In genomic region chr17:1399366-1399678, GRCh38 we compare ENCODE assay signal across 8 cellular contexts. TPM values are rescaled to one million over a fixed set of nuclear protein-coding genes. Genes with fewer than 3 reads are reported as not detected.
DNase-seq lines count a peak whose midpoint lies in the region; ATAC-seq and TF ChIP-seq lines count a peak whose summit lies in the region.

No MANE protein-coding gene starts in this region.

- ATAC-seq in CD4-positive, alpha-beta T cell (ENCODE audit: poor library complexity) = peak; percentile 30
- ATAC-seq in naive thymus-derived CD4-positive, alpha-beta T cell = peak; percentile 19
- peak; percentile 65 for ATAC-seq in aorta (ENCODE audit: low FRiP score)

- peak in 2 of 10 experiments; percentile 14 to 49 for DNase-seq in CD4-positive, alpha-beta T cell
- DNase-seq in H7 (no peak), SJSA1 (ENCODE audit: low read depth in 1 of 2, low spot score in 2 of 2) (peak in 1 of 2 experiments; percentile 47), endothelial cell (ENCODE audit: low spot score) (no peak), aorta (peak; percentile 70 to 89), NCI-H526 treated with DMSO at 0.1 percent for 48 hours (lab: John Stamatoyannopoulos, UW) (no peak), iPS-NIHi7 (ENCODE audit: extremely low spot score) (no peak)
- peak in 1 of 9 donors; percentile 56 for DNase-seq in naive thymus-derived CD4-positive, alpha-beta T cell

- H3K27ac Mint-ChIP-seq in CD4-positive, alpha-beta T cell = peak overlapping the region; percentile 98
- H3K27ac Mint-ChIP-seq in endothelial cell (ENCODE audit: unreplicated experiment) = peak overlapping the region; percentile 99
- H3K27ac Mint-ChIP-seq in naive thymus-derived CD4-positive, alpha-beta T cell = peak overlapping the region; percentile 97 to 100 (median 99)

- TF ChIP-seq CTCF in CD4-positive, alpha-beta T cell (IDR thresholded peaks at IDR 0.05) = no peak
- TF ChIP-seq CTCF in endothelial cell (IDR thresholded peaks at IDR 0.05; ENCODE audit: unreplicated experiment) = no peak

- peaks cover 20% of the 10 kb centered on the region for H3K4me1 ChIP-seq in SJSA1 (replicated peaks)
- H3K4me1 ChIP-seq in naive thymus-derived CD4-positive, alpha-beta T cell (ENCODE audit: control insufficient read depth in 2 of 2, insufficient read depth in 2 of 2, low read length in 2 of 2) = peaks cover 24 to 27% of the 10 kb centered on the region in 2 donors
- peaks cover 0 to 6% of the 10 kb centered on the region in 2 donors for H3K4me1 ChIP-seq in aorta (ENCODE audit: control insufficient read depth in 1 of 2, insufficient read depth in 2 of 2, low read length in 2 of 2)

- H3K4me3 Mint-ChIP-seq in CD4-positive, alpha-beta T cell = peak overlapping the region; percentile 100
- peak overlapping the region; percentile 99 for H3K4me3 Mint-ChIP-seq in endothelial cell (ENCODE audit: unreplicated experiment)
- peak overlapping the region; percentile 97 to 100 (median 99) for H3K4me3 Mint-ChIP-seq in naive thymus-derived CD4-positive, alpha-beta T cell

- CTCF ChIA-PET in CD4-positive, alpha-beta T cell (lab: Charles Lee) = interaction anchor here (0.7 to 2.9 kb wide), 3 partner anchors 22 to 117 kb away, joined by 4 to 14 read pairs (median 6); partner anchors contain the start of gene INPP5K
- CTCF ChIA-PET in naive thymus-derived CD4-positive, alpha-beta T cell (lab: Charles Lee) = no interaction called here

- intact Hi-C loops in CD4-positive, alpha-beta T cell (cut with DNase I, micrococcal nuclease) = loop anchor here in 1 of 2 experiments (1.0 kb wide), 2 partner anchors 34 to 57 kb away; partner anchors contain the start of gene CRK
- intact Hi-C loops in naive thymus-derived CD4-positive, alpha-beta T cell (cut with micrococcal nuclease) = loop anchor here in 1 of 2 donors (2.0 kb wide), 2 partner anchors 25 to 35 kb away; no protein-coding TSS in a partner anchor
- intact Hi-C loops in aorta (cut with DNase I) = loop anchor here in 1 of 2 donors (10.0 kb wide), 1 partner anchor 115 kb away; the partner anchor contains the start of gene INPP5K

- H3K9me3 Mint-ChIP-seq in CD4-positive, alpha-beta T cell = no peaks in the 10 kb centered on the region
- no peaks in the 10 kb centered on the region for H3K9me3 Mint-ChIP-seq in endothelial cell (ENCODE audit: unreplicated experiment)
- peaks cover 0 to 5% (median 0%) of the 10 kb centered on the region in 11 donors for H3K9me3 Mint-ChIP-seq in naive thymus-derived CD4-positive, alpha-beta T cell

- H3K4me1 Mint-ChIP-seq in CD4-positive, alpha-beta T cell (ENCODE audit: low read depth) = peaks cover 43% of the 10 kb centered on the region
- peaks cover 22% of the 10 kb centered on the region for H3K4me1 Mint-ChIP-seq in endothelial cell (ENCODE audit: unreplicated experiment)
- peaks cover 23 to 51% (median 40%) of the 10 kb centered on the region in 7 donors for H3K4me1 Mint-ChIP-seq in naive thymus-derived CD4-positive, alpha-beta T cell

- H3K36me3 Mint-ChIP-seq in CD4-positive, alpha-beta T cell (ENCODE audit: low read depth) = peaks cover 42% of the 10 kb centered on the region
- peaks cover 19% of the 10 kb centered on the region for H3K36me3 Mint-ChIP-seq in endothelial cell (ENCODE audit: low read depth, unreplicated experiment)
- peaks cover 3 to 16% (median 4%) of the 10 kb centered on the region in 5 donors for H3K36me3 Mint-ChIP-seq in naive thymus-derived CD4-positive, alpha-beta T cell

- no peaks in the 10 kb centered on the region for H3K36me3 ChIP-seq in H7 (replicated peaks; ENCODE audit: control insufficient read depth, insufficient read depth, low read length)
- H3K36me3 ChIP-seq in SJSA1 = peaks cover 46% of the 10 kb centered on the region
- H3K36me3 ChIP-seq in naive thymus-derived CD4-positive, alpha-beta T cell (ENCODE audit: control insufficient read depth in 2 of 3, insufficient read depth in 3 of 3, low read length in 3 of 3) = peaks cover 0 to 13% (median 0%) of the 10 kb centered on the region in 3 experiments
- H3K36me3 ChIP-seq in aorta (ENCODE audit: control insufficient read depth in 1 of 2, insufficient read depth in 2 of 2, low read length in 1 of 2) = no peaks in the 10 kb centered on the region

- H3K27ac ChIP-seq in CD4-positive, alpha-beta T cell (ENCODE audit: low read depth, low read length) = peak overlapping the region; percentile 93
- H3K27ac ChIP-seq in SJSA1 (peak overlapping the region; percentile 96), aorta (ENCODE audit: low read depth in 1 of 2, low read length in 2 of 2) (peak overlapping the region; percentile 32 to 55)
- H3K27ac ChIP-seq in naive thymus-derived CD4-positive, alpha-beta T cell (ENCODE audit: low read depth, low read length) = peak overlapping the region; percentile 98

- WGBS in aorta, 2 donors = 1% methylated on average over 21 of the region's 21 CpGs

- POLR2A ChIA-PET in CD4-positive, alpha-beta T cell (lab: Charles Lee) = interaction anchor here (1.2 to 2.2 kb wide), 8 partner anchors 9 to 116 kb away, joined by 3 to 24 read pairs (median 9); partner anchors contain the start of gene INPP5K
- POLR2A ChIA-PET in naive thymus-derived CD4-positive, alpha-beta T cell (lab: Charles Lee) = interaction anchor here (0.6 to 1.7 kb wide), 10 partner anchors 9 to 117 kb away, joined by 3 to 15 read pairs (median 5); partner anchors contain the start of genes CRK and INPP5K

- no peaks in the 10 kb centered on the region for H3K27me3 ChIP-seq in CD4-positive, alpha-beta T cell (ENCODE audit: control insufficient read depth, insufficient read depth, low read length)
- H3K27me3 ChIP-seq in H7 (ENCODE audit: control insufficient read depth, insufficient read depth, low read length) (no peaks in the 10 kb centered on the region), SJSA1 (replicated peaks) (no peaks in the 10 kb centered on the region), aorta (ENCODE audit: control insufficient read depth in 1 of 2, insufficient read depth in 2 of 2, low read length in 1 of 2) (no peaks in the 10 kb centered on the region)
- no peaks in the 10 kb centered on the region for H3K27me3 ChIP-seq in naive thymus-derived CD4-positive, alpha-beta T cell (ENCODE audit: control insufficient read depth in 2 of 2, insufficient read depth in 2 of 2, low read length in 2 of 2)

- H3K4me3 ChIP-seq in H7 (ENCODE audit: insufficient read depth, low read depth, low read length) (peak overlapping the region; percentile 94), SJSA1 (peak overlapping the region; percentile 90), aorta (ENCODE audit: low read length in 2 of 2) (peak overlapping the region; percentile 78 to 87)
- peak overlapping the region; percentile 100 for H3K4me3 ChIP-seq in naive thymus-derived CD4-positive, alpha-beta T cell (ENCODE audit: low read length)

- no peaks in the 10 kb centered on the region for H3K27me3 Mint-ChIP-seq in CD4-positive, alpha-beta T cell
- peaks cover 6% of the 10 kb centered on the region for H3K27me3 Mint-ChIP-seq in endothelial cell (ENCODE audit: unreplicated experiment)
- H3K27me3 Mint-ChIP-seq in naive thymus-derived CD4-positive, alpha-beta T cell = peaks cover 0 to 6% (median 0%) of the 10 kb centered on the region in 5 donors

- H3K9me3 ChIP-seq in CD4-positive, alpha-beta T cell (ENCODE audit: control insufficient read depth, low read length) = no peaks in the 10 kb centered on the region
- H3K9me3 ChIP-seq in SJSA1 (replicated peaks) (no peaks in the 10 kb centered on the region), aorta (ENCODE audit: control insufficient read depth, low read length) (no peaks in the 10 kb centered on the region)
- no peaks in the 10 kb centered on the region for H3K9me3 ChIP-seq in naive thymus-derived CD4-positive, alpha-beta T cell (ENCODE audit: control insufficient read depth in 2 of 3, low read length in 3 of 3)

RNA-seq across cellular contexts. Expression of gene YWHAE, which starts 0.7 kb away (rescaled TPM):
- 100 to 1,000 TPM; 116 to 133 TPM for total RNA-seq in CD4-positive, alpha-beta T cell
- 303 and 330 TPM in 2 replicates for total RNA-seq in H7 (2014; rRNA removed; shearing (Covaris generic))
- total RNA-seq in SJSA1 (2014; rRNA removed; shearing (Covaris generic)) = 370 and 490 TPM in 2 replicates
- 820 TPM for total RNA-seq in endothelial cell (ENCODE audit: unreplicated experiment)
- 100 to 1,000 TPM; 119 to 317 (median 127) TPM for total RNA-seq in naive thymus-derived CD4-positive, alpha-beta T cell
- polyA plus RNA-seq in naive thymus-derived CD4-positive, alpha-beta T cell = 10 to 100 TPM; 30.6 to 37.3 TPM
- total RNA-seq in aorta = 100 to 1,000 TPM; 277 to 285 TPM
- 100 to 1,000 TPM; 174 to 220 TPM for polyA plus RNA-seq in aorta

RNA-seq across cellular contexts. Expression of gene CRK, which starts 56.7 kb away (rescaled TPM):
- 10 to 100 TPM; 13.6 to 14.5 TPM for total RNA-seq in CD4-positive, alpha-beta T cell
- 60.5 and 68.4 TPM in 2 replicates for total RNA-seq in H7 (2014; rRNA removed; shearing (Covaris generic))
- 99.7 and 102 TPM in 2 replicates for total RNA-seq in SJSA1 (2014; rRNA removed; shearing (Covaris generic))
- total RNA-seq in endothelial cell (ENCODE audit: unreplicated experiment) (119 TPM), aorta (10 to 100 TPM; 55.3 to 63.8 TPM)
- total RNA-seq in naive thymus-derived CD4-positive, alpha-beta T cell = 10 to 100 TPM; 16.9 to 29.0 (median 20.9) TPM
- 10 to 100 TPM; 20.0 to 24.3 TPM for polyA plus RNA-seq in naive thymus-derived CD4-positive, alpha-beta T cell
- 10 to 100 TPM; 33.5 to 40.9 TPM for polyA plus RNA-seq in aorta

Comparison
In these comparisons a context has a peak if more than half of its experiments do, and no peak if none do; other contexts are left out.
1. DNase-seq: peak in aorta (2 of 2); none in H7 (single experiment), endothelial cell (single experiment), NCI-H526 treated with DMSO at 0.1 percent for 48 hours (single experiment) and iPS-NIHi7 (single experiment).
2. H3K27ac ChIP-seq: peak in every context shown above with its lines; median percentile 98 in naive thymus-derived CD4-positive, alpha-beta T cell; 96 in SJSA1; 93 in CD4-positive, alpha-beta T cell; 44 in aorta.
3. Peak in every context shown above with its lines, with median percentiles within 50 percentile points of each other: ATAC-seq, H3K27ac Mint-ChIP-seq, H3K4me3 Mint-ChIP-seq and H3K4me3 ChIP-seq.